Comparison of ENCODE assay signal across 11 cellular contexts in genomic region chr6:13378669-13379590, GRCh38. TPM values are rescaled to one million over a fixed set of nuclear protein-coding genes. Genes with fewer than 3 reads are reported as not detected.
A peak's percentile ranks its signal among the peaks of the same experiment; 100 is the strongest.
DNase-seq lines count a peak whose midpoint lies in the region; ATAC-seq, FAIRE-seq and TF ChIP-seq lines count a peak whose summit lies in the region.
"Had no signal": no experiment of that assay in that cellular context is flagged by ENCODE, and none has a peak within 500 bp of the region (broad histone marks: within the 10 kb centered on the region; RNA-seq: fewer than 3 reads in every experiment).

No MANE protein-coding gene starts in this region.

- in situ Hi-C loops in GM12878 (cut with MboI) = no loop called here

- ATAC-seq in GM12878 (no peak), GM18861 (IDR thresholded peaks at IDR 0.05; ENCODE audit: unreplicated experiment) (no peak)
- ATAC-seq: activated T-helper 17 cell treated with anti-CD3 and anti-CD28 coated beads, Interleukin-2, amount 50 U/mL, for 72 hours had no signal

- TF ChIP-seq POLR2A in GM12878 (IDR thresholded peaks at IDR 0.05; ENCODE audit: low read depth, low read length) (no peak), H54 (IDR thresholded peaks at IDR 0.05; ENCODE audit: low read depth, low read length) (no peak)

- POLR2A ChIA-PET in GM12878 (lab: Charles Lee) = interaction anchor here (0.6 to 5.6 kb wide), 8 partner anchors 9 to 52 kb away, joined by 3 to 55 read pairs (median 6); partner anchors contain the start of gene TBC1D7

- H3K27me3 ChIP-seq in GM12878 (replicated peaks in 1 of 2; ENCODE audit: control insufficient read depth in 2 of 2, insufficient read depth in 2 of 2, low read length in 1 of 2) = no peaks in the 10 kb centered on the region

- no peak overlapping the region for H3K4me2 ChIP-seq in GM12878 (ENCODE audit: control insufficient read depth, insufficient read depth)

- peaks cover 5% of the 10 kb centered on the region; the same call in 2 of the 3 replicates for H3K9me3 ChIP-seq in GM12878 (replicated peaks; ENCODE audit: control insufficient read depth, insufficient read depth, low read length)

- TF ChIP-seq RAD21 in GM12878 (IDR thresholded peaks at IDR 0.05; ENCODE audit: insufficient read depth, low read depth, low read length) = 0 out of 2 replicates have a peak, but pooled peaks have one; percentile 13

- no TSS peak for BruUV-seq in GM12878 (replicated peaks; lab: Mats Ljungman, UMichigan)

- no peak overlapping the region for H2AFZ ChIP-seq in GM12878 (ENCODE audit: control insufficient read depth, low read depth, low read length)

- no peak for TF ChIP-seq EP300 in GM12878 (IDR thresholded peaks at IDR 0.05; ENCODE audit: borderline replicate concordance in 1 of 2, control insufficient read depth in 1 of 2, low read depth in 2 of 2, low read length in 2 of 2)

- RAD21 ChIA-PET in GM12878 (lab: Charles Lee; ENCODE audit: unreplicated experiment) = interaction anchor here (0.7 to 5.0 kb wide), 11 partner anchors 17 to 237 kb away, joined by 3 to 65 read pairs (median 7); partner anchors contain the start of gene NOL7

- 0 out of 6 replicates have a peak, but pooled peaks of 1 of the 3 experiments have one; percentile 10 for TF ChIP-seq CTCF in GM12878 (IDR thresholded peaks at IDR 0.05 in 2 of 3, conservative IDR thresholded peaks at IDR 0.05 in 1 of 3; ENCODE audit: control insufficient read depth in 2 of 3, extremely low read depth in 1 of 3, insufficient read depth in 1 of 3, low read depth in 3 of 3, low read length in 3 of 3)
- TF ChIP-seq CTCF in retinal pigment epithelial cell (conservative IDR thresholded peaks at IDR 0.05; ENCODE audit: low read depth, low read length) = peak; percentile 12

- no peak for FAIRE-seq in GM12878 (lab: Jason Lieb, UNC)
- FAIRE-seq in H54 (lab: Jason Lieb, UNC) = no peak

- no peak overlapping the region for H3K27ac ChIP-seq in GM12878 (ENCODE audit: control insufficient read depth, insufficient read depth)

- intact Hi-C loops in GM12878 (cut with micrococcal nuclease; ENCODE audit: unreplicated experiment) = loop anchor here (5.0 kb wide), 1 partner anchor 93 kb away; no protein-coding TSS in a partner anchor

- CTCF ChIA-PET in GM12878 (lab: Yijun Ruan, JAX) = interaction anchor here (0.6 to 6.2 kb wide), 16 partner anchors 17 to 226 kb away, joined by 3 to 68 read pairs (median 6); partner anchors contain the start of gene SIRT5

- H4K20me1 ChIP-seq in GM12878 (ENCODE audit: control insufficient read depth, insufficient read depth) = no peaks in the 10 kb centered on the region

- peaks cover 3 to 10% of the 10 kb centered on the region in 2 experiments; a peak in 3 of 4 replicates for H3K36me3 ChIP-seq in GM12878 (ENCODE audit: control insufficient read depth in 2 of 2, insufficient read depth in 2 of 2, low read length in 1 of 2)

- DNase-seq in NCI-H524 (lab: John Stamatoyannopoulos, UW) (peak; percentile 35 to 74), NCI-H524 treated with DMSO at 0.1 percent for 48 hours (lab: John Stamatoyannopoulos, UW) (no peak), NCI-H2081 treated with DMSO at 0.1 percent for 48 hours (lab: John Stamatoyannopoulos, UW) (peak; percentile 89), GM12878 (ENCODE audit: low read depth, low spot score) (no peak), retinal pigment epithelial cell (ENCODE audit: low read depth) (no peak), H54 (ENCODE audit: insufficient read length, low spot score) (no peak), AG20443 (ENCODE audit: low spot score) (no peak)
- DNase-seq: EL, NCI-H226 had no signal

- no peak overlapping the region for H3K4me3 ChIP-seq in GM12878
- H3K4me3 ChIP-seq in retinal pigment epithelial cell (ENCODE audit: low read length) = no peak overlapping the region

- WGBS in GM12878 (ENCODE audit: insufficient coverage, insufficient replicate concordance, low lambda C conversion rate, missing lambda C conversion rate) = 84% methylated on average over 9 of the region's 9 CpGs

- H3K79me2 ChIP-seq in GM12878 (ENCODE audit: control insufficient read depth, insufficient read depth, low read length) = peaks cover 28% of the 10 kb centered on the region

- SMC1A ChIA-PET in GM12878 (lab: Charles Lee; ENCODE audit: uncharacterized antibody, unreplicated experiment) = interaction anchor here (0.7 to 13.1 kb wide), 17 partner anchors 11 to 231 kb away, joined by 3 to 241 read pairs (median 3); partner anchors contain the start of gene TBC1D7

- H3K4me1 ChIP-seq in GM12878 (ENCODE audit: control insufficient read depth, insufficient read depth, low read length) = peaks cover 80% of the 10 kb centered on the region

- H3K9ac ChIP-seq in GM12878 (ENCODE audit: control insufficient read depth, insufficient read depth, low read length) = no peak overlapping the region

TF ChIP-seq in GM12878, 131 proteins besides CTCF, POLR2A, EP300 and RAD21:
- no peak for TF ChIP-seq ZNF274 (IDR thresholded peaks at IDR 0.05; ENCODE audit: insufficient read depth, insufficient read length)
- TF ChIP-seq RBBP5 (conservative IDR thresholded peaks at IDR 0.05) = no peak
- TF ChIP-seq, protein P1, sequence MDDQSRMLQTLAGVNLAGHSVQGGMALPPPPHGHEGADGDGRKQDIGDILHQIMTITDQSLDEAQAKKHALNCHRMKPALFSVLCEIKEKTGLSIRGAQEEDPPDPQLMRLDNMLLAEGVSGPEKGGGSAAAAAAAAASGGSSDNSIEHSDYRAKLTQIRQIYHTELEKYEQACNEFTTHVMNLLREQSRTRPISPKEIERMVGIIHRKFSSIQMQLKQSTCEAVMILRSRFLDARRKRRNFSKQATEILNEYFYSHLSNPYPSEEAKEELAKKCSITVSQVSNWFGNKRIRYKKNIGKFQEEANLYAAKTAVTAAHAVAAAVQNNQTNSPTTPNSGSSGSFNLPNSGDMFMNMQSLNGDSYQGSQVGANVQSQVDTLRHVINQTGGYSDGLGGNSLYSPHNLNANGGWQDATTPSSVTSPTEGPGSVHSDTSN (IDR thresholded peaks at IDR 0.05; ENCODE audit: insufficient replicate concordance, low read depth, low read length) = no peak
- TF ChIP-seq FOS (IDR thresholded peaks at IDR 0.05; ENCODE audit: borderline replicate concordance, extremely low read depth, insufficient read length) = no peak
- TF ChIP-seq YY1 (IDR thresholded peaks at IDR 0.05; ENCODE audit: low read depth, low read length) = no peak
- no peak for TF ChIP-seq SIN3A (IDR thresholded peaks at IDR 0.05; ENCODE audit: low read depth, low read length)
- TF ChIP-seq HCFC1 (IDR thresholded peaks at IDR 0.05; ENCODE audit: low read length) = no peak
- TF ChIP-seq SPI1 (IDR thresholded peaks at IDR 0.05; ENCODE audit: borderline replicate concordance, insufficient read depth, low read depth, low read length) = no peak
- no peak for TF ChIP-seq CHD4 (IDR thresholded peaks at IDR 0.05)
- TF ChIP-seq SRF (IDR thresholded peaks at IDR 0.05; ENCODE audit: low read depth in 2 of 2, low read length in 2 of 2) = no peak
- TF ChIP-seq IKZF1 (conservative IDR thresholded peaks at IDR 0.05) = no peak
- no peak for TF ChIP-seq PAX8 (IDR thresholded peaks at IDR 0.05)

RNA-seq across cellular contexts. Expression of gene TBC1D7, which starts 50.6 kb away (rescaled TPM):
- total RNA-seq in GM12878 (2013; cell fraction: nucleolus; rRNA removed) = 62.0 and 68.8 TPM in 2 replicates
- total RNA-seq in GM12878 (2014; rRNA removed) = 20.8 and 24.6 TPM in 2 replicates
- total RNA-seq in GM12878 (2014; rRNA removed; fragmentation: Illumina TruSeq; extraction: Trizol) = 19.8 and 21.9 TPM in 2 replicates
- total RNA-seq in GM12878 (2021) = 21.0 and 23.1 TPM in 2 replicates
- 24.3 TPM for polyA plus RNA-seq in GM12878 (2011; ENCODE audit: low read depth)
- polyA plus RNA-seq in GM12878 (2011; rRNA removed) = 51.7 and 63.8 TPM in 2 replicates
- 28.9 and 39.1 TPM in 2 replicates for polyA plus RNA-seq in GM12878 (2011; cell fraction: cytosol; rRNA removed)
- 34.2 and 40.4 TPM in 2 replicates for polyA plus RNA-seq in GM12878 (2011; cell fraction: nucleus; rRNA removed)
- polyA plus RNA-seq in GM12878 (2012) = 21.2 and 26.7 TPM in 2 replicates
- polyA plus RNA-seq in GM12878 (2014; fragmentation: Illumina TruSeq; extraction: Trizol) = 23.7 and 26.0 TPM in 2 replicates
- polyA plus RNA-seq in GM12878 (2014; fragmentation: Nextera tagmentation; extraction: Ambion mirVana) = 10 to 100 TPM; 36.5 to 39.3 TPM
- polyA plus RNA-seq in GM12878 (2014; rRNA removed) = 20.1 and 20.9 TPM in 2 replicates
- polyA plus RNA-seq in GM12878 (2016; fragmentation: Nextera tagmentation; extraction: Ambion mirVana) = 10 to 100 TPM; 57.7 to 65.9 TPM
- polyA minus RNA-seq in GM12878 (2011; rRNA and poly(A)+ RNA removed) = 35.0 and 64.7 TPM in 2 replicates
- polyA minus RNA-seq in GM12878 (2011; cell fraction: cytosol; rRNA and poly(A)+ RNA removed) = 12.4 and 14.1 TPM in 2 replicates
- polyA minus RNA-seq in GM12878 (2011; cell fraction: nucleus; rRNA and poly(A)+ RNA removed) = 38.0 and 56.2 TPM in 2 replicates

Comparison
In these comparisons a context has a peak if more than half of its experiments do, and no peak if none do; other contexts are left out.
1. DNase-seq: peak in NCI-H524 (2 of 2) and NCI-H2081 treated with DMSO at 0.1 percent for 48 hours (single experiment); none in NCI-H524 treated with DMSO at 0.1 percent for 48 hours (single experiment), GM12878 (single experiment), retinal pigment epithelial cell (single experiment), H54 (single experiment) and AG20443 (single experiment).